ENCODE assay signal across 8 cellular contexts in genomic region chr1:150268342-150268705, GRCh38. TPM values are rescaled to one million over a fixed set of nuclear protein-coding genes. Genes with fewer than 3 reads are reported as not detected.
DNase-seq lines count a peak whose midpoint lies in the region; ATAC-seq, FAIRE-seq and TF ChIP-seq lines count a peak whose summit lies in the region.
"Had no signal": no experiment of that assay in that cellular context is flagged by ENCODE, and none has a peak within 500 bp of the region (broad histone marks: within the 10 kb centered on the region; RNA-seq: fewer than 3 reads in every experiment).

No MANE protein-coding gene starts in this region.

- H2BK20ac ChIP-seq in H1 (ENCODE audit: low read length) = no peak overlapping the region

- TF ChIP-seq CTCF in H1 (IDR thresholded peaks at IDR 0.05; ENCODE audit: control extremely low read depth in 1 of 3, insufficient read depth in 1 of 3, low read depth in 1 of 3, low read length in 3 of 3) (no peak), thyroid gland (IDR thresholded peaks at IDR 0.05) (no peak)

- H2BK12ac ChIP-seq in H1 (ENCODE audit: low read depth, low read length) = no peak overlapping the region

- peak overlapping the region; percentile 83 for H3K4ac ChIP-seq in H1 (replicated peaks; ENCODE audit: insufficient read length, low read depth, low read length)

- ATAC-seq in HG03520 (IDR thresholded peaks at IDR 0.05; ENCODE audit: unreplicated experiment) (peak; percentile 14), HG02884 (IDR thresholded peaks at IDR 0.05; ENCODE audit: unreplicated experiment) (no peak)

- peaks cover 38% of the 10 kb centered on the region for H3K4me1 Mint-ChIP-seq in activated CD4-positive, alpha-beta T cell treated with anti-CD3 and anti-CD28 coated beads, Interleukin-2, amount 10 ng/mL, durations not matched to agents 7 days and 5 days

- H3K56ac ChIP-seq in H1 (replicated peaks; ENCODE audit: insufficient read length, low read depth, low read length) = peak overlapping the region; percentile 47

- no peak overlapping the region for H3K14ac ChIP-seq in H1 (ENCODE audit: insufficient read length)

- H3K18ac ChIP-seq in H1 (ENCODE audit: extremely low read depth, low read length) = no peak overlapping the region

- H4K20me1 ChIP-seq in H1 (replicated peaks in 1 of 2; ENCODE audit: control insufficient read depth in 1 of 2, insufficient read depth in 2 of 2, low read length in 2 of 2) = peaks cover 3 to 4% of the 10 kb centered on the region in 2 experiments

- H3K4me3 Mint-ChIP-seq in activated CD4-positive, alpha-beta T cell treated with anti-CD3 and anti-CD28 coated beads, Interleukin-2, amount 10 ng/mL, durations not matched to agents 7 days and 5 days = peak overlapping the region; percentile 99

- peaks cover 16 to 36% (median 30%) of the 10 kb centered on the region in 4 experiments for H3K36me3 ChIP-seq in H1 (ENCODE audit: control insufficient read depth in 2 of 4, insufficient read depth in 4 of 4, low read length in 3 of 4)
- peaks cover 23 to 34% of the 10 kb centered on the region in 2 donors for H3K36me3 ChIP-seq in mucosa of rectum (ENCODE audit: control insufficient read depth in 2 of 2, insufficient read depth in 2 of 2, low read length in 2 of 2)
- peaks cover 17 to 20% of the 10 kb centered on the region in 2 donors for H3K36me3 ChIP-seq in thyroid gland

- H2BK120ac ChIP-seq in H1 (replicated peaks; ENCODE audit: low read depth, low read length) = no peak overlapping the region

- peak overlapping the region; percentile 79 for H4K5ac ChIP-seq in H1 (ENCODE audit: insufficient read length, low read depth, low read length)

- H3K27ac ChIP-seq in H1 (ENCODE audit: low read depth, low read length) = peak overlapping the region; percentile 69
- H3K27ac ChIP-seq in mucosa of rectum (ENCODE audit: low read depth in 2 of 2, low read length in 2 of 2) = peak overlapping the region; percentile 90 to 94
- H3K27ac ChIP-seq in thyroid gland = peak overlapping the region; percentile 76 to 96 (median 79)

- H2AFZ ChIP-seq in H1 (ENCODE audit: low read length) = no peak overlapping the region

- H3K4me3 ChIP-seq in H1 (ENCODE audit: extremely low read depth in 1 of 4, insufficient read depth in 2 of 4, low read depth in 3 of 4, low read length in 4 of 4) (peak overlapping the region; percentile 81 to 99 (median 96)), mucosa of rectum (ENCODE audit: low read length in 2 of 2) (peak overlapping the region; percentile 90 to 96), thyroid gland (replicated peaks in 1 of 3) (peak overlapping the region; percentile 69 to 99 (median 93))

- H3K9me3 Mint-ChIP-seq in activated CD4-positive, alpha-beta T cell treated with anti-CD3 and anti-CD28 coated beads, Interleukin-2, amount 10 ng/mL, durations not matched to agents 7 days and 5 days = no peaks in the 10 kb centered on the region

- H3K9ac ChIP-seq in H1 (replicated peaks in 1 of 4; ENCODE audit: extremely low read depth in 1 of 4, low read depth in 3 of 4, low read length in 3 of 4) (peak overlapping the region; percentile 56 to 89 (median 84)), mucosa of rectum (ENCODE audit: low read depth in 1 of 2, low read length in 2 of 2) (peak overlapping the region; percentile 96 to 99)

- peak overlapping the region; percentile 73; the same call in 1 of the 2 replicates for H4K8ac ChIP-seq in H1 (ENCODE audit: extremely low read depth, insufficient read depth, low read length)

- peak overlapping the region; percentile 80 for H2BK5ac ChIP-seq in H1 (ENCODE audit: low read depth, low read length)

- CTCF ChIA-PET in activated CD4-positive, alpha-beta T cell treated with anti-CD3 and anti-CD28 coated beads, Interleukin-2, amount 10 ng/mL, durations not matched to agents 7 days and 5 days (lab: Charles Lee) = interaction anchor here (1.0 to 1.5 kb wide), 3 partner anchors 10 to 13 kb away, joined by 4 to 8 read pairs (median 5); no protein-coding TSS in a partner anchor
- CTCF ChIA-PET in H1 (lab: Charles Lee; ENCODE audit: partially characterized antibody) = interaction anchor here (5.2 to 16.5 kb wide), 2 partner anchors 13 kb away, joined by 43 to 326 read pairs; partner anchors contain the start of genes CA14 and CIART

- intact Hi-C loops in thyroid gland (cut with DNase I) = no loop called here

- POLR2A ChIA-PET in activated CD4-positive, alpha-beta T cell treated with anti-CD3 and anti-CD28 coated beads, Interleukin-2, amount 10 ng/mL, durations not matched to agents 7 days and 5 days (lab: Charles Lee) = no interaction called here
- POLR2A ChIA-PET in H1 (lab: Charles Lee; ENCODE audit: partially characterized antibody) = interaction anchor here (0.8 to 25.2 kb wide), 9 partner anchors 9 to 248 kb away, joined by 3 to 535 read pairs (median 8); partner anchors contain the start of genes ANP32E, CA14, CIART and RPRD2

- peak overlapping the region; percentile 95 to 100 for H3K4me2 ChIP-seq in H1 (ENCODE audit: insufficient read depth in 1 of 2, low read depth in 2 of 2, low read length in 2 of 2)

- H3K27me3 ChIP-seq in H1 (replicated peaks in 1 of 4; ENCODE audit: control insufficient read depth in 3 of 4, extremely low read depth in 1 of 4, insufficient read depth in 3 of 4, low read length in 3 of 4) (no peaks in the 10 kb centered on the region), mucosa of rectum (ENCODE audit: control insufficient read depth in 2 of 2, insufficient read depth in 2 of 2, low read length in 2 of 2) (no peaks in the 10 kb centered on the region), thyroid gland (no peaks in the 10 kb centered on the region)

- H3K27ac Mint-ChIP-seq in activated CD4-positive, alpha-beta T cell treated with anti-CD3 and anti-CD28 coated beads, Interleukin-2, amount 10 ng/mL, durations not matched to agents 7 days and 5 days = peak overlapping the region; percentile 98

- no peak for TF ChIP-seq EP300 in H1 (IDR thresholded peaks at IDR 0.05; ENCODE audit: borderline replicate concordance in 1 of 2, low read depth in 2 of 2, low read length in 2 of 2)

- H3K4me1 ChIP-seq in H1 (replicated peaks in 1 of 4; ENCODE audit: control insufficient read depth in 3 of 4, insufficient read depth in 4 of 4, low read length in 3 of 4) = peaks cover 8 to 13% (median 8%) of the 10 kb centered on the region in 4 experiments; a peak in 6 of 7 replicates
- H3K4me1 ChIP-seq in mucosa of rectum (ENCODE audit: control insufficient read depth in 2 of 2, insufficient read depth in 2 of 2, low read length in 2 of 2) = peaks cover 10 to 16% of the 10 kb centered on the region in 2 donors
- peaks cover 7 to 19% of the 10 kb centered on the region in 2 donors for H3K4me1 ChIP-seq in thyroid gland

- peaks cover 38% of the 10 kb centered on the region for H3K36me3 Mint-ChIP-seq in activated CD4-positive, alpha-beta T cell treated with anti-CD3 and anti-CD28 coated beads, Interleukin-2, amount 10 ng/mL, durations not matched to agents 7 days and 5 days (ENCODE audit: low read depth)

- TF ChIP-seq POLR2A in H1 (IDR thresholded peaks at IDR 0.05; ENCODE audit: control extremely low read depth in 1 of 2, low read depth in 2 of 2, low read length in 2 of 2) (no peak), thyroid gland (IDR thresholded peaks at IDR 0.05) (no peak)

- H3K23me2 ChIP-seq in H1 (ENCODE audit: low read depth, low read length) = peaks cover 10% of the 10 kb centered on the region

- peaks cover 11% of the 10 kb centered on the region; the same call in 1 of the 2 replicates for H3K79me1 ChIP-seq in H1 (ENCODE audit: low read depth, low read length)

- no peak for TF ChIP-seq RAD21 in H1 (IDR thresholded peaks at IDR 0.05 in 1 of 2, conservative IDR thresholded peaks at IDR 0.05 in 1 of 2; ENCODE audit: low read depth in 2 of 2, low read length in 2 of 2)

- H3K79me2 ChIP-seq in H1 (ENCODE audit: control insufficient read depth in 1 of 2, insufficient read depth in 2 of 2, low read length in 2 of 2) = peaks cover 8 to 20% of the 10 kb centered on the region in 2 experiments; a peak in 3 of 4 replicates

- no peak overlapping the region; the same call in 1 of the 2 replicates for H2BK15ac ChIP-seq in H1 (ENCODE audit: low read length)

- 2% methylated on average over 21 of the region's 21 CpGs; no CpG with 5 or more reads in 1 of the 2 experiments for WGBS in H1 (ENCODE audit: extremely low coverage in 1 of 2, insufficient coverage in 1 of 2, insufficient read length in 1 of 2, insufficient replicate concordance in 2 of 2, low coverage in 1 of 2, low lambda C conversion rate in 2 of 2, missing lambda C conversion rate in 1 of 2), 2 experiments
- WGBS in thyroid gland, 2 donors = 0% methylated on average over 20 to 21 of the region's 21 CpGs

- peak; percentile 64 for FAIRE-seq in GM19239 (lab: Jason Lieb, UNC)
- FAIRE-seq in H1 (lab: Jason Lieb, UNC) = no peak
- FAIRE-seq: colon had no signal

- H3K9me3 ChIP-seq in H1 (ENCODE audit: insufficient read depth in 2 of 2, low read depth in 1 of 2, low read length in 1 of 2) = no peaks in the 10 kb centered on the region
- no peaks in the 10 kb centered on the region for H3K9me3 ChIP-seq in mucosa of rectum (ENCODE audit: control insufficient read depth in 2 of 2, low read length in 2 of 2)
- H3K9me3 ChIP-seq in thyroid gland = no peaks in the 10 kb centered on the region

- H3K23ac ChIP-seq in H1 (ENCODE audit: insufficient read length) = no peak overlapping the region

- DNase-seq in GM19239 (ENCODE audit: insufficient read length, low spot score) = no peak
- DNase-seq in activated CD4-positive, alpha-beta T cell treated with anti-CD3 and anti-CD28 coated beads, Interleukin-2, amount 10 ng/mL, durations not matched to agents 7 days and 5 days = peak; percentile 60
- DNase-seq in H1 (ENCODE audit: low read depth in 1 of 2, low spot score in 2 of 2) = no peak
- DNase-seq in thyroid gland = peak; percentile 52 to 57

- H2AK5ac ChIP-seq in H1 (ENCODE audit: low read depth, low read length) = 0 out of 2 replicates have a peak overlapping the region, but pooled peaks have one; percentile 72

- H3K27me3 Mint-ChIP-seq in activated CD4-positive, alpha-beta T cell treated with anti-CD3 and anti-CD28 coated beads, Interleukin-2, amount 10 ng/mL, durations not matched to agents 7 days and 5 days = no peaks in the 10 kb centered on the region

- peak overlapping the region; percentile 58 for H4K91ac ChIP-seq in H1 (replicated peaks; ENCODE audit: insufficient read length, low read length)

RNA-seq across cellular contexts. Expression of gene APH1A, which starts 0.5 kb away (rescaled TPM):
- 100 to 1,000 TPM; 130 to 137 TPM for total RNA-seq in activated CD4-positive, alpha-beta T cell treated with anti-CD3 and anti-CD28 coated beads, Interleukin-2, amount 10 ng/mL, durations not matched to agents 7 days and 5 days
- 110 and 111 TPM in 2 replicates for total RNA-seq in H1 (2021; fragmentation: NEBNext Ultra II Directional; extraction: Animal tissue kit (Norgen Biotek cat#: 25700))
- polyA plus RNA-seq in H1 (2011; rRNA removed) = 183 and 188 TPM in 2 replicates
- 157 TPM for polyA plus RNA-seq in H1 (2011; cell fraction: cytosol; rRNA removed)
- 218 TPM for polyA plus RNA-seq in H1 (2011; cell fraction: nucleus; rRNA removed)
- polyA plus RNA-seq in H1 (2012, experiment 1 of 2) = 89.8 to 118 TPM (median 111 TPM) in 4 replicates
- 169 TPM for polyA plus RNA-seq in H1 (2012, experiment 2 of 2)
- polyA plus RNA-seq in H1 (2013, experiment 1 of 2) = 75.6 TPM
- 85.8 TPM for polyA plus RNA-seq in H1 (2013, experiment 2 of 2)
- 138 and 140 TPM in 2 replicates for polyA minus RNA-seq in H1 (2011; rRNA and poly(A)+ RNA removed)
- polyA minus RNA-seq in H1 (2011; cell fraction: cytosol; rRNA and poly(A)+ RNA removed) = 57.2 TPM
- 97.0 TPM for polyA minus RNA-seq in H1 (2011; cell fraction: nucleus; rRNA and poly(A)+ RNA removed)
- total RNA-seq in thyroid gland = 100 to 1,000 TPM; 114 to 133 (median 116) TPM

RNA-seq across cellular contexts. Expression of gene C1orf54, which starts 4.3 kb away (rescaled TPM):
- 1 to 10 TPM; 2.4 to 3.5 TPM for total RNA-seq in activated CD4-positive, alpha-beta T cell treated with anti-CD3 and anti-CD28 coated beads, Interleukin-2, amount 10 ng/mL, durations not matched to agents 7 days and 5 days
- 19.8 and 20.4 TPM in 2 replicates for total RNA-seq in H1 (2021; fragmentation: NEBNext Ultra II Directional; extraction: Animal tissue kit (Norgen Biotek cat#: 25700))
- polyA plus RNA-seq in H1 (2011; rRNA removed) = 12.2 and 30.2 TPM in 2 replicates
- polyA plus RNA-seq in H1 (2011; cell fraction: cytosol; rRNA removed) = 22.3 TPM
- 6.4 TPM for polyA plus RNA-seq in H1 (2011; cell fraction: nucleus; rRNA removed)
- polyA plus RNA-seq in H1 (2012, experiment 1 of 2) = 20.3 to 29.7 TPM (median 25.5 TPM) in 4 replicates
- polyA plus RNA-seq in H1 (2012, experiment 2 of 2) = 51.2 TPM
- 25.8 TPM for polyA plus RNA-seq in H1 (2013, experiment 1 of 2)
- 33.2 TPM for polyA plus RNA-seq in H1 (2013, experiment 2 of 2)
- 4.2 and 7.2 TPM in 2 replicates for polyA minus RNA-seq in H1 (2011; rRNA and poly(A)+ RNA removed)
- 5.0 TPM for polyA minus RNA-seq in H1 (2011; cell fraction: cytosol; rRNA and poly(A)+ RNA removed)
- polyA minus RNA-seq in H1 (2011; cell fraction: nucleus; rRNA and poly(A)+ RNA removed) = 3.5 TPM
- total RNA-seq in thyroid gland = 10 to 100 TPM in 1 of 4 donors, 1 to 10 TPM in 3; 2.7 to 11.7 (median 4.3) TPM

RNA-seq across cellular contexts. Expression of gene CA14, which starts 10.8 kb away (rescaled TPM):
- total RNA-seq in activated CD4-positive, alpha-beta T cell treated with anti-CD3 and anti-CD28 coated beads, Interleukin-2, amount 10 ng/mL, durations not matched to agents 7 days and 5 days = not detected
- total RNA-seq in H1 (2021; fragmentation: NEBNext Ultra II Directional; extraction: Animal tissue kit (Norgen Biotek cat#: 25700)) = 52.1 and 52.3 TPM in 2 replicates
- polyA plus RNA-seq in H1 (2011; rRNA removed) = 79.3 and 105 TPM in 2 replicates
- 87.6 TPM for polyA plus RNA-seq in H1 (2011; cell fraction: cytosol; rRNA removed)
- polyA plus RNA-seq in H1 (2011; cell fraction: nucleus; rRNA removed) = 103 TPM
- 61.2 to 68.2 TPM (median 64.7 TPM) in 4 replicates for polyA plus RNA-seq in H1 (2012, experiment 1 of 2)
- 53.1 TPM for polyA plus RNA-seq in H1 (2012, experiment 2 of 2)
- 72.8 TPM for polyA plus RNA-seq in H1 (2013, experiment 1 of 2)
- polyA plus RNA-seq in H1 (2013, experiment 2 of 2) = 65.7 TPM
- 61.0 and 79.2 TPM in 2 replicates for polyA minus RNA-seq in H1 (2011; rRNA and poly(A)+ RNA removed)
- polyA minus RNA-seq in H1 (2011; cell fraction: cytosol; rRNA and poly(A)+ RNA removed) = 25.8 TPM
- 36.0 TPM for polyA minus RNA-seq in H1 (2011; cell fraction: nucleus; rRNA and poly(A)+ RNA removed)
- under 1 TPM in 2 of 4 donors, not detected in 2; 0.22 to 0.27 TPM for total RNA-seq in thyroid gland

RNA-seq across cellular contexts. Expression of gene CIART, which starts 14.0 kb away (rescaled TPM):
- total RNA-seq in activated CD4-positive, alpha-beta T cell treated with anti-CD3 and anti-CD28 coated beads, Interleukin-2, amount 10 ng/mL, durations not matched to agents 7 days and 5 days = 1 to 10 TPM; 1.7 to 2.1 TPM
- 9.6 and 10.6 TPM in 2 replicates for total RNA-seq in H1 (2021; fragmentation: NEBNext Ultra II Directional; extraction: Animal tissue kit (Norgen Biotek cat#: 25700))
- 23.3 and 33.3 TPM in 2 replicates for polyA plus RNA-seq in H1 (2011; rRNA removed)
- 23.2 TPM for polyA plus RNA-seq in H1 (2011; cell fraction: cytosol; rRNA removed)
- 24.1 TPM for polyA plus RNA-seq in H1 (2011; cell fraction: nucleus; rRNA removed)
- 14.7 to 18.2 TPM (median 17.7 TPM) in 4 replicates for polyA plus RNA-seq in H1 (2012, experiment 1 of 2)
- polyA plus RNA-seq in H1 (2012, experiment 2 of 2) = 16.4 TPM
- polyA plus RNA-seq in H1 (2013, experiment 1 of 2) = 10.0 TPM
- polyA plus RNA-seq in H1 (2013, experiment 2 of 2) = 9.6 TPM
- 24.5 and 28.3 TPM in 2 replicates for polyA minus RNA-seq in H1 (2011; rRNA and poly(A)+ RNA removed)
- polyA minus RNA-seq in H1 (2011; cell fraction: cytosol; rRNA and poly(A)+ RNA removed) = 8.8 TPM
- polyA minus RNA-seq in H1 (2011; cell fraction: nucleus; rRNA and poly(A)+ RNA removed) = 10.9 TPM
- 1 to 10 TPM; 2.9 to 7.9 (median 5.4) TPM for total RNA-seq in thyroid gland

RNA-seq across cellular contexts. Expression of gene MRPS21, which starts 25.3 kb away (rescaled TPM):
- 10 to 100 TPM; 69.6 to 72.9 TPM for total RNA-seq in activated CD4-positive, alpha-beta T cell treated with anti-CD3 and anti-CD28 coated beads, Interleukin-2, amount 10 ng/mL, durations not matched to agents 7 days and 5 days
- 99.8 and 104 TPM in 2 replicates for total RNA-seq in H1 (2021; fragmentation: NEBNext Ultra II Directional; extraction: Animal tissue kit (Norgen Biotek cat#: 25700))
- polyA plus RNA-seq in H1 (2011; rRNA removed) = 59.0 and 81.9 TPM in 2 replicates
- 106 TPM for polyA plus RNA-seq in H1 (2011; cell fraction: cytosol; rRNA removed)
- 87.5 TPM for polyA plus RNA-seq in H1 (2011; cell fraction: nucleus; rRNA removed)
- 81.5 to 134 TPM (median 118 TPM) in 4 replicates for polyA plus RNA-seq in H1 (2012, experiment 1 of 2)
- 69.8 TPM for polyA plus RNA-seq in H1 (2012, experiment 2 of 2)
- polyA plus RNA-seq in H1 (2013, experiment 1 of 2) = 160 TPM
- 157 TPM for polyA plus RNA-seq in H1 (2013, experiment 2 of 2)
- polyA minus RNA-seq in H1 (2011; rRNA and poly(A)+ RNA removed) = 26.2 and 30.7 TPM in 2 replicates
- 23.5 TPM for polyA minus RNA-seq in H1 (2011; cell fraction: cytosol; rRNA and poly(A)+ RNA removed)
- polyA minus RNA-seq in H1 (2011; cell fraction: nucleus; rRNA and poly(A)+ RNA removed) = 44.6 TPM
- total RNA-seq in thyroid gland = 10 to 100 TPM; 27.4 to 61.0 (median 48.6) TPM

Comparison
In these comparisons a context has a peak if more than half of its experiments do, and no peak if none do; other contexts are left out.
1. DNase-seq: peak in activated CD4-positive, alpha-beta T cell treated with anti-CD3 and anti-CD28 coated beads, Interleukin-2, amount 10 ng/mL, durations not matched to agents 7 days and 5 days (single experiment) and thyroid gland (2 of 2); none in GM19239 (single experiment) and H1 (0 of 2).
2. RNA of gene CA14, which starts 10.8 kb away (total RNA-seq): 52.1 to 52.3 TPM in H1; 0.22 to 0.27 TPM in thyroid gland and not detected in activated CD4-positive, alpha-beta T cell treated with anti-CD3 and anti-CD28 coated beads, Interleukin-2, amount 10 ng/mL, durations not matched to agents 7 days and 5 days; every median in the first group is over 10 times any median in the second.
3. Peak in every context shown above with its lines, with median percentiles within 50 percentile points of each other: H3K27ac ChIP-seq and H3K4me3 ChIP-seq.